ENCODE assay signal across 8 cellular contexts in the genomic region with DNA sequence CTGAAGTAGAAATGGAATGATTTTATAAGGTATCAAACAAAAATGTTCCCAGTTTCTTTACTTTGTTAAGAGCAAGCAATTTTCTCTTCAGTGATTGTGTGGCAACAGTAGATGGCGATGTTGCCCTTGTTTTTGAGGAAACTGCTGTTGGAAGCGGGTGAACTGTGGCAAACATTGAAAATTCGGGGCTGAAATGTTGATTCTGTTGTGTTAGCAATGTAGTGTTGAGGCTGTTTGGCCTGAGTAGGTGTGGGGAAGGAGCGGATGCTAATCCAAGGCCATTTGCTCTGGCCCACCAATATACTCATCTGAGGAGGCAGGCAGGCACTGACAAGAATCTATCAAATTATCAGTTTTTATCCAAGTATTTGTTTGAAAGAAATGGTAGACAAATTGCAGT.
DNase-seq lines count a peak whose midpoint lies in the region; ATAC-seq and TF ChIP-seq lines count a peak whose summit lies in the region.

No MANE protein-coding gene starts in this region.

- in situ Hi-C loops in KBM-7 (cut with MboI; ENCODE audit: low pct_unique_long_range_greater_than_20kb, low sequenced_read_pairs) (loop anchor here (25.0 kb wide), 4 partner anchors 299 to 624 kb away; no protein-coding TSS in a partner anchor), mammary epithelial cell (cut with MboI; ENCODE audit: low sequenced_read_pairs in 2 of 2) (loop anchor here (10.0 to 25.0 kb wide), 4 partner anchors 291 to 641 kb away; no protein-coding TSS in a partner anchor)

- dilution Hi-C loops in mammary epithelial cell (cut with HindIII; ENCODE audit: low sequenced_read_pairs), result loop anchor here (25.0 kb wide), 1 partner anchor 624 kb away; no protein-coding TSS in a partner anchor

- intact Hi-C loops in CD8-positive, alpha-beta T cell (cut with DNase I, micrococcal nuclease), result loop anchor here (1.0 to 10.0 kb wide), 5 partner anchors 464 to 1639 kb away; no protein-coding TSS in a partner anchor
- intact Hi-C loops in mammary epithelial cell (cut with micrococcal nuclease), result loop anchor here (1.0 to 10.0 kb wide), 6 partner anchors 286 to 1554 kb away; no protein-coding TSS in a partner anchor
- intact Hi-C loops in left colon (cut with DNase I, micrococcal nuclease), result loop anchor here (2.0 to 10.0 kb wide), 3 partner anchors 285 to 629 kb away; no protein-coding TSS in a partner anchor
- intact Hi-C loops in thyroid gland (cut with DNase I), result loop anchor here (10.0 kb wide), 2 partner anchors 281 to 631 kb away; no protein-coding TSS in a partner anchor

- H2AFZ ChIP-seq in mammary epithelial cell (ENCODE audit: low read depth, low read length), result no peak overlapping the region

- no peaks in the 10 kb centered on the region for H3K9me3 Mint-ChIP-seq in CD8-positive, alpha-beta T cell

- H3K9me3 ChIP-seq in CD8-positive, alpha-beta T cell (ENCODE audit: low read length), result no peaks in the 10 kb centered on the region
- H3K9me3 ChIP-seq in mammary epithelial cell (replicated peaks; ENCODE audit: insufficient read depth, low read length), result no peaks in the 10 kb centered on the region
- H3K9me3 ChIP-seq in thyroid gland, result no peaks in the 10 kb centered on the region

- no peaks in the 10 kb centered on the region for H3K4me1 ChIP-seq in CD8-positive, alpha-beta T cell (ENCODE audit: insufficient read depth, low read length)
- peaks cover 8% of the 10 kb centered on the region for H3K4me1 ChIP-seq in mammary epithelial cell (ENCODE audit: insufficient read depth, low read length)
- peaks cover 0 to 15% of the 10 kb centered on the region in 2 donors for H3K4me1 ChIP-seq in thyroid gland

- no peak overlapping the region for H3K4me3 Mint-ChIP-seq in CD8-positive, alpha-beta T cell

- TF ChIP-seq CTCF in CD8-positive, alpha-beta T cell (IDR thresholded peaks at IDR 0.05), result peak; percentile 58
- TF ChIP-seq CTCF in RWPE1 (conservative IDR thresholded peaks at IDR 0.05; ENCODE audit: low read depth), result peak; percentile 79
- peak; percentile 74 to 78 for TF ChIP-seq CTCF in mammary epithelial cell (conservative IDR thresholded peaks at IDR 0.05 in 1 of 2, IDR thresholded peaks at IDR 0.05 in 1 of 2; ENCODE audit: extremely low read depth in 1 of 2, insufficient read depth in 1 of 2, low read depth in 1 of 2, low read length in 2 of 2)
- TF ChIP-seq CTCF in thyroid gland (IDR thresholded peaks at IDR 0.05), result peak in 5 of 6 experiments; percentile 29 to 72 (median 62)

- 0% methylated on average over 3 of the region's 4 CpGs for WGBS in mammary epithelial cell (ENCODE audit: low coverage, missing lambda C conversion rate)
- WGBS in thyroid gland, 2 donors, result 8 to 10% methylated on average over 4 of the region's 4 CpGs

- DNase-seq in CD8-positive, alpha-beta T cell, result peak in 2 of 7 experiments; percentile 13 to 22
- peak; percentile 61 for DNase-seq in KBM-7
- DNase-seq in RWPE1 (ENCODE audit: low spot score), result peak; percentile 64
- peak; percentile 46 for DNase-seq in mammary epithelial cell
- peak in 1 of 2 donors; percentile 45 for DNase-seq in left colon
- DNase-seq in thyroid gland, result peak; percentile 36 to 50
- no peak for DNase-seq in GM19238 (ENCODE audit: insufficient read length, low spot score)

- no peaks in the 10 kb centered on the region for H3K4me1 Mint-ChIP-seq in CD8-positive, alpha-beta T cell (ENCODE audit: low read depth)

- no peak overlapping the region for H3K4me3 ChIP-seq in CD8-positive, alpha-beta T cell (ENCODE audit: low read depth, low read length)
- H3K4me3 ChIP-seq in mammary epithelial cell (replicated peaks in 1 of 3; ENCODE audit: insufficient read depth in 1 of 3, low read depth in 2 of 3, low read length in 3 of 3), result no peak overlapping the region
- no peak overlapping the region for H3K4me3 ChIP-seq in thyroid gland (replicated peaks in 1 of 3)

- no peaks in the 10 kb centered on the region for H3K79me2 ChIP-seq in mammary epithelial cell (ENCODE audit: insufficient read depth, low read length)

- H3K27ac ChIP-seq in CD8-positive, alpha-beta T cell (ENCODE audit: low read depth, low read length), result no peak overlapping the region
- H3K27ac ChIP-seq in RWPE1 (no peak overlapping the region), mammary epithelial cell (ENCODE audit: insufficient read depth, low read depth, low read length) (no peak overlapping the region), thyroid gland (no peak overlapping the region)

- no peaks in the 10 kb centered on the region for H4K20me1 ChIP-seq in mammary epithelial cell (ENCODE audit: insufficient read depth, low read length)

- CTCF ChIA-PET in CD8-positive, alpha-beta T cell (lab: Charles Lee), result interaction anchor here (0.7 to 0.9 kb wide), 2 partner anchors 1555 to 1557 kb away, joined by 3 read pairs; no protein-coding TSS in a partner anchor
- CTCF ChIA-PET in RWPE1 (lab: Yijun Ruan, JAX), result interaction anchor here (0.5 to 1.5 kb wide), 7 partner anchors 285 to 800 kb away, joined by 3 to 8 read pairs (median 3); no protein-coding TSS in a partner anchor
- CTCF ChIA-PET in mammary epithelial cell (lab: Charles Lee; ENCODE audit: low non-redundant PET), result no interaction called here

- peaks cover 3% of the 10 kb centered on the region for H3K27me3 Mint-ChIP-seq in CD8-positive, alpha-beta T cell (ENCODE audit: low read depth)

- TF ChIP-seq POLR2A in thyroid gland (IDR thresholded peaks at IDR 0.05), result no peak

- no peak overlapping the region for H3K4me2 ChIP-seq in mammary epithelial cell (ENCODE audit: insufficient read depth, low read depth, low read length)

- H3K27ac Mint-ChIP-seq in CD8-positive, alpha-beta T cell, result no peak overlapping the region

- H3K36me3 Mint-ChIP-seq in CD8-positive, alpha-beta T cell, result no peaks in the 10 kb centered on the region

- H3K36me3 ChIP-seq in CD8-positive, alpha-beta T cell (ENCODE audit: insufficient read depth, low read length), result no peaks in the 10 kb centered on the region
- H3K36me3 ChIP-seq in mammary epithelial cell (ENCODE audit: insufficient read depth, low read length) (no peaks in the 10 kb centered on the region), thyroid gland (no peaks in the 10 kb centered on the region)

- POLR2A ChIA-PET in CD8-positive, alpha-beta T cell (lab: Charles Lee), result no interaction called here
- POLR2A ChIA-PET in RWPE1 (lab: Yijun Ruan, JAX; ENCODE audit: low non-redundant PET), result no interaction called here

- H3K27me3 ChIP-seq in CD8-positive, alpha-beta T cell (ENCODE audit: insufficient read depth, low read length), result no peaks in the 10 kb centered on the region
- H3K27me3 ChIP-seq in mammary epithelial cell (ENCODE audit: insufficient read depth, low read length) (no peaks in the 10 kb centered on the region), thyroid gland (no peaks in the 10 kb centered on the region)

- BruUV-seq in mammary epithelial cell (replicated peaks; lab: Mats Ljungman, UMichigan), result no TSS peak

- H3K9ac ChIP-seq in mammary epithelial cell (ENCODE audit: insufficient read depth, low read length), result no peak overlapping the region

- ATAC-seq in CD8-positive, alpha-beta T cell, result no peak
- peak; percentile 43 for ATAC-seq in GM18858 (IDR thresholded peaks at IDR 0.05; ENCODE audit: unreplicated experiment)
- peak; percentile 50 for ATAC-seq in left colon
